In the genomic region with DNA sequence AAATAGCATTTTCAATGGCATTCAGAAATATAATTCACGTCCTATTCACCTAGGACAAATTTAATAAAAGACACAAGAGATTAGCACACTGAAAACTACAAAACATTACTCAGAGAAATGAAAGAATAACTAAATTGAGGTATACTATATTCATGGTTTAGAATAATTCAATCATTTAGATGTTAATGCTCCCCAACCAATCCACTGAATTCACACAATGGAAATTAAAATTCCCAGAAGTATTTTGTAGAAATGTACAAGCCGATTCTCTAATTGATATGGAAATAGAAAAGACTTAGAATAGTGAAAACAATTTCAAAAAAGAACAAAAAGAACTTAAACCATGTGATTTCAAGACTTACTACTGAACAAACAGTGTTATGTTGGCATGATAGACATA, we compare ENCODE assay signal across 5 cellular contexts.
"Had no signal": no experiment of that assay in that cellular context is flagged by ENCODE, and none has a peak within 500 bp of the region (broad histone marks: within the 10 kb centered on the region; RNA-seq: fewer than 3 reads in every experiment).

No MANE protein-coding gene starts in this region.

- DNase-seq: IMR-90, KBM-7 had no signal

- H3K27me3 Mint-ChIP-seq: IgD-negative memory B cell had no signal

- ATAC-seq: HepG2, K562 had no signal

- H3K27ac Mint-ChIP-seq: IgD-negative memory B cell had no signal
